In the genomic region with DNA sequence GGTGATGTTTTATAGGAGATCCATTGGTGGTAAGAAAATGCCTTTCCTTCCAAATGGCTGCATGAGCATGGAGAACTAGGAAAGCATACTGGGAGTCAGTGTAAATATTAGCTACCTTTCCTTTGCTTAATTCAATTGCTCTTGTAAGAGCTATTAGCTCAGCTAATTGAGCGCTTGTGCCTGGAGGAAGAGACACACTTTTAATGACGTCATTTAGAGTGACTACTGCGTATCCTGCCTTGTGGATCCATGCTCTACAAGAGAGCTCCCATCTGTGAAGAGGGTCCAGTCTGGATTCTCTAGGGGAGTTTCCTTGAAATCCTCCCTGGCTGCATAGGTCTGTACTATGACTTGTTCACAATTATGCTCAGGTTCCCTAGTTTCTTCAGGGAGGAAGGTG, we compare ENCODE assay signal across 6 cellular contexts.
DNase-seq lines count a peak whose midpoint lies in the region; ATAC-seq, FAIRE-seq and TF ChIP-seq lines count a peak whose summit lies in the region.
"Not testable (repeated sequence)": the region's sequence is repeated elsewhere in the genome, so short reads cannot be mapped to it uniquely, and the experiment has no call there.

No MANE protein-coding gene starts in this region.

- intact Hi-C loops in K562 (cut with micrococcal nuclease); left lung (cut with DNase I); HepG2 (cut with micrococcal nuclease; ENCODE audit: unreplicated experiment): not testable (repeated sequence)

- H4K20me1 ChIP-seq in K562 (replicated peaks; ENCODE audit: control insufficient read depth, insufficient read depth, low read length); HepG2 (ENCODE audit: insufficient read depth, low read length): not testable (repeated sequence)

- TF ChIP-seq EP300 in K562 (IDR thresholded peaks at IDR 0.05; ENCODE audit: low read length); HepG2 (IDR thresholded peaks at IDR 0.05; ENCODE audit: low read depth in 2 of 2, low read length in 2 of 2); HepG2 (CRISPR knock-in tag; IDR thresholded peaks at IDR 0.05; ENCODE audit: borderline replicate concordance): not testable (repeated sequence)

- TF ChIP-seq RAD21 in K562 (CRISPR knock-in tag; conservative IDR thresholded peaks at IDR 0.05 in 1 of 2, IDR thresholded peaks at IDR 0.05 in 1 of 2); HepG2 (CRISPR knock-in tag; IDR thresholded peaks at IDR 0.05): not testable (repeated sequence)

- not testable (repeated sequence) for H3K4me3 ChIP-seq in K562; left lung; HepG2 (replicated peaks in 1 of 3; ENCODE audit: insufficient read depth in 1 of 3, low read depth in 2 of 3, low read length in 3 of 3)

- POLR2A ChIA-PET in K562 (lab: Yijun Ruan, JAX); HepG2 (lab: Yijun Ruan, JAX): not testable (repeated sequence)

- DNase-seq in NCI-H69 (lab: John Stamatoyannopoulos, UW) (peak; percentile 15), NCI-H748 (lab: John Stamatoyannopoulos, UW; ENCODE audit: unreplicated experiment) (peak; percentile 18)
- DNase-seq in K562 (ENCODE audit: extremely low read depth in 1 of 4, low spot score in 3 of 4); left lung; HepG2 (ENCODE audit: low spot score): not testable (repeated sequence)

- H3K9me1 ChIP-seq in K562 (ENCODE audit: control insufficient read depth, insufficient read depth, low read length) = not testable (repeated sequence)

- not testable (repeated sequence) for H3K27ac ChIP-seq in K562 (ENCODE audit: extremely low read depth, low read depth, low read length); left lung; HepG2 (ENCODE audit: extremely low read length, insufficient read depth, low read length)

- FAIRE-seq in K562 (lab: Jason Lieb, UNC); HepG2 (lab: Jason Lieb, UNC): not testable (repeated sequence)
- peak; percentile 76 for FAIRE-seq in islet of Langerhans (lab: Jason Lieb, UNC)

- 3% methylated on average over 3 of the region's 3 CpGs for WGBS in K562 (ENCODE audit: insufficient coverage, low coverage, missing lambda C conversion rate)
- WGBS in HepG2 (ENCODE audit: low lambda C conversion rate) = 48% methylated on average over 3 of the region's 3 CpGs

- not testable (repeated sequence) for H3K36me3 ChIP-seq in K562 (ENCODE audit: control insufficient read depth, insufficient read depth, low read length); left lung; HepG2 (replicated peaks in 1 of 2; ENCODE audit: control insufficient read depth in 1 of 2, insufficient read depth in 2 of 2, low read length in 2 of 2)

- not testable (repeated sequence) for H3K9ac ChIP-seq in K562 (ENCODE audit: insufficient read depth in 1 of 2, low read depth in 2 of 2, low read length in 2 of 2); HepG2 (ENCODE audit: insufficient read depth, low read depth, low read length)

- BruUV-seq in K562 (replicated peaks; lab: Mats Ljungman, UMichigan); HepG2 (replicated peaks; lab: Mats Ljungman, UMichigan): not testable (repeated sequence)

- H3K4me1 ChIP-seq in K562 (replicated peaks in 1 of 2; ENCODE audit: control insufficient read depth in 2 of 2, insufficient read depth in 2 of 2, low read length in 2 of 2); left lung; HepG2 (ENCODE audit: insufficient read depth, low read length): not testable (repeated sequence)

- TF ChIP-seq CTCF in K562 (IDR thresholded peaks at IDR 0.05 in 2 of 3, conservative IDR thresholded peaks at IDR 0.05 in 1 of 3; ENCODE audit: insufficient read depth in 2 of 3, low read depth in 1 of 3, low read length in 3 of 3); left lung (IDR thresholded peaks at IDR 0.05); HepG2 (CRISPR knock-in tag; IDR thresholded peaks at IDR 0.05): not testable (repeated sequence)

- H3K27me3 ChIP-seq in K562 (ENCODE audit: control insufficient read depth in 2 of 2, insufficient read depth in 2 of 2, low read length in 2 of 2); left lung; HepG2 (ENCODE audit: control insufficient read depth in 1 of 2, insufficient read depth in 2 of 2, low read length in 2 of 2): not testable (repeated sequence)

- ATAC-seq in K562, HepG2: not testable (repeated sequence)
- ATAC-seq in left lung = peak; percentile 19

- H3K79me2 ChIP-seq in K562 (ENCODE audit: control insufficient read depth, insufficient read depth, low read length); HepG2 (ENCODE audit: insufficient read depth, low read length): not testable (repeated sequence)

- H3K9me3 ChIP-seq in K562 (replicated peaks; ENCODE audit: control insufficient read depth, insufficient read depth, low read depth, low read length); left lung; HepG2 (ENCODE audit: low read length): not testable (repeated sequence)

- in situ Hi-C loops in K562 (cut with MboI); HepG2 (cut with HindIII; ENCODE audit: extremely low pct_ligation_motif_present, low pct_unique_long_range_greater_than_20kb): not testable (repeated sequence)

- TF ChIP-seq POLR2A in K562 (conservative IDR thresholded peaks at IDR 0.05); HepG2 (IDR thresholded peaks at IDR 0.05; ENCODE audit: insufficient read depth in 1 of 2, low read depth in 2 of 2, low read length in 2 of 2): not testable (repeated sequence)

- H3K4me2 ChIP-seq in K562 (ENCODE audit: insufficient read depth, low read length); HepG2 (ENCODE audit: low read depth, low read length): not testable (repeated sequence)

- CTCF ChIA-PET in K562 (lab: Yijun Ruan, JAX; ENCODE audit: low intra/inter-chr PET ratio); HepG2 (lab: Yijun Ruan, JAX; ENCODE audit: low intra/inter-chr PET ratio, low total read pairs): not testable (repeated sequence)

- H2AFZ ChIP-seq in K562 (ENCODE audit: low read depth, low read length); HepG2 (ENCODE audit: low read length): not testable (repeated sequence)

TF ChIP-seq in K562, 482 proteins besides CTCF, POLR2A, EP300 and RAD21:
- TF ChIP-seq ATF7 (IDR thresholded peaks at IDR 0.05) = peak; percentile 65
- TF ChIP-seq, protein P1, sequence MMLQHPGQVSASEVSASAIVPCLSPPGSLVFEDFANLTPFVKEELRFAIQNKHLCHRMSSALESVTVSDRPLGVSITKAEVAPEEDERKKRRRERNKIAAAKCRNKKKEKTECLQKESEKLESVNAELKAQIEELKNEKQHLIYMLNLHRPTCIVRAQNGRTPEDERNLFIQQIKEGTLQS (IDR thresholded peaks at IDR 0.05) = peak; percentile 50
- TF ChIP-seq, protein P1 (CRISPR knock-in tag; conservative IDR thresholded peaks at IDR 0.05) = not testable (repeated sequence)

TF ChIP-seq in HepG2, 621 proteins besides CTCF, POLR2A, EP300 and RAD21:
- TF ChIP-seq ATF7 (IDR thresholded peaks at IDR 0.05) = peak; percentile 96
- not testable (repeated sequence) for TF ChIP-seq ATF7, CREB1 (CRISPR knock-in tag; IDR thresholded peaks at IDR 0.05)
- peak; percentile 87 for TF ChIP-seq CREB1 (IDR thresholded peaks at IDR 0.05)
